Comparison of ENCODE assay signal across 24 cellular contexts in the genomic region with DNA sequence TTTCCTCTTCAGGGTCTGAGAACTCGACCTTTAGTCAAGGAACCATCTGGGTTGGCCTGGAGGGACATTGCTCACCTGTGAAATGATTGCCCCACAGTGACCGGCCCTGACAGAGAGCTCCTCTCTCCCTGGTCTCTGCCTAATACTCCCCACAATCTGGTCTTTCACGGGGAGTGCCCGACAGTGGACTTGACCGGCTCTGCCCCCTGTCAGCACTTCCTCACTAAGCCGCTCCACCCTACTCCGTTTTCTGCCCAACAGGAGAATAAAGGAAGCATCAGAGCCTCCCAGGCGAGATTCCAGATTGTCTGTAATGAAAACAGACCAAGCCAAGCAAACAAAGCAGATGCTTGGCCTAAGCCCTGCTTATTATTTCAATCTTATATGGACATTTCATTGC.
DNase-seq lines count a peak whose midpoint lies in the region; ATAC-seq and TF ChIP-seq lines count a peak whose summit lies in the region.
"Had no signal": no experiment of that assay in that cellular context is flagged by ENCODE, and none has a peak within 500 bp of the region (broad histone marks: within the 10 kb centered on the region; RNA-seq: fewer than 3 reads in every experiment).

No MANE protein-coding gene starts in this region.

- peak; percentile 9 to 77 (median 42) for ATAC-seq in heart left ventricle
- ATAC-seq in sciatic nerve: peak; percentile 33
- no peak for ATAC-seq in HG03025 (IDR thresholded peaks at IDR 0.05; ENCODE audit: low FRiP score, unreplicated experiment)

- no peak overlapping the region for H3K14ac ChIP-seq in neuronal stem cell (ENCODE audit: low read length)

- WGBS in heart left ventricle, 4 donors: 49 to 75% (median 60%) methylated on average over 8 of the region's 8 CpGs
- no CpG with 5 or more reads among the region's 8 CpGs for WGBS in neuronal stem cell (ENCODE audit: extremely low coverage in 2 of 2, insufficient read length in 2 of 2, insufficient replicate concordance in 1 of 2), 2 donors

- no peaks in the 10 kb centered on the region for H3K9me3 ChIP-seq in heart left ventricle
- H3K9me3 ChIP-seq in uterus: no peaks in the 10 kb centered on the region
- H3K9me3 ChIP-seq in neuronal stem cell (replicated peaks in 1 of 2; ENCODE audit: control insufficient read depth in 2 of 2, insufficient read depth in 1 of 2, low read depth in 1 of 2, low read length in 2 of 2): no peaks in the 10 kb centered on the region
- H3K9me3 ChIP-seq: BE2C, SK-N-SH had no signal

- intact Hi-C loops in heart left ventricle (cut with DNase I): no loop called here
- intact Hi-C loops in sciatic nerve (cut with DNase I): no loop called here
- intact Hi-C loops in uterus (cut with DNase I; ENCODE audit: low total_unique reads): no loop called here

- peak overlapping the region in 10 of 12 donors; percentile 8 to 73 (median 44) for H3K27ac ChIP-seq in heart left ventricle
- peak overlapping the region; percentile 35 to 62 for H3K27ac ChIP-seq in uterus
- no peak overlapping the region for H3K27ac ChIP-seq in neuronal stem cell (replicated peaks; ENCODE audit: low read length)
- H3K27ac ChIP-seq: brain microvascular endothelial cell, KMS-11 had no signal

- TF ChIP-seq POLR2A in heart left ventricle (IDR thresholded peaks at IDR 0.05) (no peak), uterus (IDR thresholded peaks at IDR 0.05) (no peak)

- H3K4me2 ChIP-seq in neuronal stem cell (ENCODE audit: insufficient read depth, low read length, poor library complexity, severe bottlenecking): no peak overlapping the region
- H3K4me2 ChIP-seq: KMS-11, SK-N-SH had no signal

- no peaks in the 10 kb centered on the region for H3K79me1 ChIP-seq in neuronal stem cell (ENCODE audit: low read depth, low read length)

- H3K4me1 ChIP-seq in heart left ventricle (peaks cover 0 to 18% (median 8%) of the 10 kb centered on the region in 12 donors), uterus (no peaks in the 10 kb centered on the region), neuronal stem cell (ENCODE audit: control insufficient read depth in 2 of 2, insufficient read depth in 1 of 2, low read depth in 1 of 2, low read length in 2 of 2) (peaks cover 0 to 2% of the 10 kb centered on the region in 2 donors)
- H3K4me1 ChIP-seq: BE2C had no signal

- no peaks in the 10 kb centered on the region for H3K27me3 ChIP-seq in heart left ventricle
- no peaks in the 10 kb centered on the region for H3K27me3 ChIP-seq in uterus
- no peaks in the 10 kb centered on the region for H3K27me3 ChIP-seq in neuronal stem cell (ENCODE audit: control insufficient read depth in 3 of 3, insufficient read depth in 3 of 3, low read depth in 1 of 3, low read length in 3 of 3)
- H3K27me3 ChIP-seq: BE2C, brain microvascular endothelial cell had no signal

- no peak overlapping the region for H4K91ac ChIP-seq in neuronal stem cell (ENCODE audit: low read depth, low read length, poor library complexity)

- H2BK120ac ChIP-seq in neuronal stem cell (ENCODE audit: low read depth, low read length): no peak overlapping the region

- H4K8ac ChIP-seq in neuronal stem cell (ENCODE audit: low read depth, low read length): no peak overlapping the region

- H2BK5ac ChIP-seq in neuronal stem cell (ENCODE audit: low read length): no peak overlapping the region

- no peak overlapping the region for H3K9ac ChIP-seq in neuronal stem cell (ENCODE audit: low read depth, low read length, poor library complexity)
- H3K9ac ChIP-seq: KMS-11, SK-N-SH had no signal

- no peak overlapping the region for H3K18ac ChIP-seq in neuronal stem cell (ENCODE audit: low read length)

- no peak overlapping the region for H2BK12ac ChIP-seq in neuronal stem cell (ENCODE audit: low read length)

- H2AFZ ChIP-seq in neuronal stem cell (ENCODE audit: low read length): no peak overlapping the region

- H2AK5ac ChIP-seq in neuronal stem cell (ENCODE audit: low read depth, low read length): no peak overlapping the region

- peak; percentile 38 for DNase-seq in activated effector memory CD4-positive, alpha-beta T cell treated with anti-CD3 and anti-CD28 coated beads, Interleukin-2, amount 50 U/mL, for 16 hours
- no peak for DNase-seq in activated effector memory CD4-positive, alpha-beta T cell treated with Interleukin-2 at 50 U/mL for 16 hours
- DNase-seq in heart left ventricle (peak in 3 of 5 donors; percentile 23 to 46 (median 37)), sciatic nerve (ENCODE audit: low spot score) (no peak), uterus (no peak), neuronal stem cell (ENCODE audit: low spot score) (no peak)
- DNase-seq in stimulated activated CD4-positive, alpha-beta T cell treated with anti-CD3 and anti-CD28 coated beads, Interleukin-2, amount 100 ng/mL, for 48 hours: no peak
- DNase-seq: activated CD4-positive, alpha-beta T cell treated with anti-CD3 and anti-CD28 coated beads for 4 hours; activated naive CD4-positive, alpha-beta T cell treated with Interleukin-2 at 50 U/mL for 16 hours; activated T-cell treated with anti-CD3 and anti-CD28 coated beads, Interleukin-2, amount 50 U/mL, for 24 hours; BE2C; brain microvascular endothelial cell; DMS53; mesendoderm; MV-4-11; NCI-H146; NCI-H510A treated with DMSO at 0.1 percent for 48 hours; occipital lobe; SK-N-SH; stimulated activated CD4-positive, alpha-beta T cell treated with anti-CD3 and anti-CD28 coated beads, Interleukin-4, amount 100 ng/mL, for 4 hours; stimulated activated naive CD4-positive, alpha-beta T cell had no signal

- no peak overlapping the region for H3K4ac ChIP-seq in neuronal stem cell (ENCODE audit: low read length)

- no peak for TF ChIP-seq CTCF in heart left ventricle (IDR thresholded peaks at IDR 0.05)
- no peak for TF ChIP-seq CTCF in uterus (IDR thresholded peaks at IDR 0.05)

- H3K4me3 ChIP-seq in heart left ventricle: no peak overlapping the region
- no peak overlapping the region for H3K4me3 ChIP-seq in uterus
- no peak overlapping the region for H3K4me3 ChIP-seq in neuronal stem cell (ENCODE audit: low read length in 2 of 2)
- H3K4me3 ChIP-seq: coronary artery had no signal

- no peak overlapping the region for H2BK15ac ChIP-seq in neuronal stem cell (ENCODE audit: low read length)

- H3K36me3 ChIP-seq in heart left ventricle (no peaks in the 10 kb centered on the region), uterus (no peaks in the 10 kb centered on the region), neuronal stem cell (replicated peaks in 1 of 2; ENCODE audit: control insufficient read depth in 2 of 2, insufficient read depth in 2 of 2, low read length in 2 of 2) (no peaks in the 10 kb centered on the region)
- H3K36me3 ChIP-seq: BE2C, brain microvascular endothelial cell had no signal

- H3K23ac ChIP-seq in neuronal stem cell (ENCODE audit: low read depth, low read length, poor library complexity): no peak overlapping the region

Comparison
In these comparisons a context has a peak if more than half of its experiments do, and no peak if none do; other contexts are left out.
1. DNase-seq: peak in activated effector memory CD4-positive, alpha-beta T cell treated with anti-CD3 and anti-CD28 coated beads, Interleukin-2, amount 50 U/mL, for 16 hours (single experiment) and heart left ventricle (3 of 5); none in activated effector memory CD4-positive, alpha-beta T cell treated with Interleukin-2 at 50 U/mL for 16 hours (single experiment), sciatic nerve (single experiment), uterus (0 of 2), neuronal stem cell (single experiment) and stimulated activated CD4-positive, alpha-beta T cell treated with anti-CD3 and anti-CD28 coated beads, Interleukin-2, amount 100 ng/mL, for 48 hours (0 of 2).